9 cellular contexts compared by ENCODE assay signal in genomic region chr3:158105124-158105709, GRCh38. TPM values are rescaled to one million over a fixed set of nuclear protein-coding genes. Genes with fewer than 3 reads are reported as not detected.
DNase-seq lines count a peak whose midpoint lies in the region; ATAC-seq, FAIRE-seq and TF ChIP-seq lines count a peak whose summit lies in the region.
"Had no signal": no experiment of that assay in that cellular context is flagged by ENCODE, and none has a peak within 500 bp of the region (broad histone marks: within the 10 kb centered on the region; RNA-seq: fewer than 3 reads in every experiment).

No MANE protein-coding gene starts in this region.

- no peaks in the 10 kb centered on the region for H3K79me1 ChIP-seq in H1 (ENCODE audit: low read depth, low read length)

- TF ChIP-seq EP300 in H1 (IDR thresholded peaks at IDR 0.05; ENCODE audit: borderline replicate concordance in 1 of 2, low read depth in 2 of 2, low read length in 2 of 2), result no peak

- ATAC-seq in HG03442 (IDR thresholded peaks at IDR 0.05; ENCODE audit: unreplicated experiment), result no peak

- H2AFZ ChIP-seq in OCI-LY1 (ENCODE audit: low read length) (no peak overlapping the region), H1 (ENCODE audit: low read length) (no peak overlapping the region; the same call in 1 of the 2 replicates)

- H3K36me3 ChIP-seq in OCI-LY1 (ENCODE audit: insufficient read depth, low read length), result no peaks in the 10 kb centered on the region
- H3K36me3 ChIP-seq in H1 (ENCODE audit: control insufficient read depth in 2 of 4, insufficient read depth in 4 of 4, low read length in 3 of 4), result no peaks in the 10 kb centered on the region
- H3K36me3 ChIP-seq in neutrophil, result no peaks in the 10 kb centered on the region

- H3K79me2 ChIP-seq in OCI-LY1 (ENCODE audit: insufficient read depth, low read length), result no peaks in the 10 kb centered on the region
- no peaks in the 10 kb centered on the region for H3K79me2 ChIP-seq in H1 (ENCODE audit: control insufficient read depth in 1 of 2, insufficient read depth in 2 of 2, low read length in 2 of 2)

- 2% methylated on average over 24 of the region's 39 CpGs; no CpG with 5 or more reads in 1 of the 2 experiments for WGBS in H1 (ENCODE audit: extremely low coverage in 1 of 2, insufficient coverage in 1 of 2, insufficient read length in 1 of 2, insufficient replicate concordance in 2 of 2, low coverage in 1 of 2, low lambda C conversion rate in 2 of 2, missing lambda C conversion rate in 1 of 2), 2 experiments

- TF ChIP-seq CTCF in OCI-LY1 (IDR thresholded peaks at IDR 0.05; ENCODE audit: low read length), result no peak
- TF ChIP-seq CTCF in H1 (IDR thresholded peaks at IDR 0.05; ENCODE audit: control extremely low read depth in 1 of 3, insufficient read depth in 1 of 3, low read depth in 1 of 3, low read length in 3 of 3), result no peak
- no peak for TF ChIP-seq CTCF in neutrophil (IDR thresholded peaks at IDR 0.05)

- TF ChIP-seq POLR2A in H1 (IDR thresholded peaks at IDR 0.05; ENCODE audit: control extremely low read depth in 1 of 2, low read depth in 2 of 2, low read length in 2 of 2), result no peak

- H3K27me3 ChIP-seq in OCI-LY1 (ENCODE audit: insufficient read depth, low read length) (peaks cover 5% of the 10 kb centered on the region; the same call in 1 of the 2 replicates), H1 (replicated peaks in 1 of 4; ENCODE audit: control insufficient read depth in 3 of 4, extremely low read depth in 1 of 4, insufficient read depth in 3 of 4, low read length in 3 of 4) (peaks cover 64 to 92% (median 82%) of the 10 kb centered on the region in 4 experiments), neutrophil (peaks cover 95% of the 10 kb centered on the region)

- no peak overlapping the region for H2BK12ac ChIP-seq in H1 (ENCODE audit: low read depth, low read length)

- H2BK20ac ChIP-seq in H1 (ENCODE audit: low read length), result no peak overlapping the region

- H3K4me2 ChIP-seq in OCI-LY1 (ENCODE audit: low read length) (peak overlapping the region; percentile 88), H1 (ENCODE audit: insufficient read depth in 1 of 2, low read depth in 2 of 2, low read length in 2 of 2) (peak overlapping the region; percentile 84 to 99)

- no peak overlapping the region for H4K5ac ChIP-seq in H1 (ENCODE audit: insufficient read length, low read depth, low read length)

- H3K14ac ChIP-seq in H1 (ENCODE audit: insufficient read length), result no peak overlapping the region

- no peak for TF ChIP-seq RAD21 in H1 (IDR thresholded peaks at IDR 0.05 in 1 of 2, conservative IDR thresholded peaks at IDR 0.05 in 1 of 2; ENCODE audit: low read depth in 2 of 2, low read length in 2 of 2)

- no peaks in the 10 kb centered on the region for H3K9me2 ChIP-seq in OCI-LY1 (ENCODE audit: low read depth, low read length)

- H3K4me3 ChIP-seq in OCI-LY1 (ENCODE audit: low read depth, low read length, poor library complexity, severe bottlenecking) (peak overlapping the region; percentile 73), H1 (ENCODE audit: extremely low read depth in 1 of 4, insufficient read depth in 2 of 4, low read depth in 3 of 4, low read length in 4 of 4) (peak overlapping the region; percentile 34 to 78 (median 44)), neutrophil (ENCODE audit: low read depth in 1 of 2, low read length in 1 of 2) (peak overlapping the region; percentile 44 to 58)

- no peak overlapping the region for H3K56ac ChIP-seq in H1 (replicated peaks; ENCODE audit: insufficient read length, low read depth, low read length)

- no peak overlapping the region for H3K27ac ChIP-seq in OCI-LY1 (ENCODE audit: low read depth, low read length, poor library complexity, severe bottlenecking)
- H3K27ac ChIP-seq in H1 (ENCODE audit: low read depth, low read length), result no peak overlapping the region
- no peak overlapping the region for H3K27ac ChIP-seq in neutrophil

- no peak overlapping the region for H2BK120ac ChIP-seq in H1 (replicated peaks; ENCODE audit: low read depth, low read length)

- no peak overlapping the region for H4K91ac ChIP-seq in H1 (replicated peaks; ENCODE audit: insufficient read length, low read length)

- H4K20me1 ChIP-seq in OCI-LY1 (ENCODE audit: insufficient read depth, low read length), result no peaks in the 10 kb centered on the region
- peaks cover 2 to 15% of the 10 kb centered on the region in 2 experiments for H4K20me1 ChIP-seq in H1 (replicated peaks in 1 of 2; ENCODE audit: control insufficient read depth in 1 of 2, insufficient read depth in 2 of 2, low read length in 2 of 2)

- H3K18ac ChIP-seq in H1 (ENCODE audit: extremely low read depth, low read length), result no peak overlapping the region

- H2BK5ac ChIP-seq in H1 (ENCODE audit: low read depth, low read length), result no peak overlapping the region

- peak overlapping the region; percentile 43; the same call in 1 of the 2 replicates for H4K8ac ChIP-seq in H1 (ENCODE audit: extremely low read depth, insufficient read depth, low read length)

- FAIRE-seq in H1 (lab: Jason Lieb, UNC), result no peak

- peak in 2 of 3 experiments; percentile 67 to 80 for DNase-seq in NCI-H1417 (lab: John Stamatoyannopoulos, UW)
- no peak for DNase-seq in NCI-H1417 treated with DMSO at 0.1 percent for 48 hours (lab: John Stamatoyannopoulos, UW)
- peak in 1 of 2 experiments; percentile 79 for DNase-seq in H1 (ENCODE audit: low read depth in 1 of 2, low spot score in 2 of 2)
- no peak for DNase-seq in NCI-H2196 (lab: John Stamatoyannopoulos, UW; ENCODE audit: unreplicated experiment)
- DNase-seq in NCI-H2171 (lab: John Stamatoyannopoulos, UW), result no peak
- DNase-seq: DND-41 had no signal

- H3K4me1 ChIP-seq in OCI-LY1 (ENCODE audit: insufficient read depth, low read length, severe bottlenecking), result peaks cover 50% of the 10 kb centered on the region
- H3K4me1 ChIP-seq in H1 (replicated peaks in 1 of 4; ENCODE audit: control insufficient read depth in 3 of 4, insufficient read depth in 4 of 4, low read length in 3 of 4), result peaks cover 0 to 15% (median 13%) of the 10 kb centered on the region in 4 experiments; a peak in 6 of 7 replicates
- H3K4me1 ChIP-seq in neutrophil (ENCODE audit: control insufficient read depth in 1 of 2, insufficient read depth in 1 of 2, low read depth in 1 of 2, low read length in 1 of 2), result peaks cover 33 to 51% of the 10 kb centered on the region in 2 experiments

- POLR2A ChIA-PET in H1 (lab: Charles Lee; ENCODE audit: partially characterized antibody), result interaction anchor here (0.6 to 0.8 kb wide), 3 partner anchors 13 to 207 kb away, joined by 3 read pairs; no protein-coding TSS in a partner anchor

- peaks cover 29% of the 10 kb centered on the region; the same call in 1 of the 2 replicates for H3K23me2 ChIP-seq in H1 (ENCODE audit: low read depth, low read length)

- no peak overlapping the region for H2BK15ac ChIP-seq in H1 (ENCODE audit: low read length)

- no peak overlapping the region for H3K4ac ChIP-seq in H1 (replicated peaks; ENCODE audit: insufficient read length, low read depth, low read length)

- no peak overlapping the region for H3K23ac ChIP-seq in H1 (ENCODE audit: insufficient read length)

- CTCF ChIA-PET in H1 (lab: Charles Lee; ENCODE audit: partially characterized antibody), result interaction anchor here (0.6 to 1.9 kb wide), 5 partner anchors 11 to 617 kb away, joined by 3 to 7 read pairs (median 3); no protein-coding TSS in a partner anchor

- peak overlapping the region; percentile 60 for H3K9ac ChIP-seq in OCI-LY1 (ENCODE audit: low read length)
- H3K9ac ChIP-seq in H1 (replicated peaks in 1 of 4; ENCODE audit: extremely low read depth in 1 of 4, low read depth in 3 of 4, low read length in 3 of 4), result no peak overlapping the region

- H3K9me3 ChIP-seq in OCI-LY1 (ENCODE audit: low read length) (no peaks in the 10 kb centered on the region), H1 (ENCODE audit: insufficient read depth in 2 of 2, low read depth in 1 of 2, low read length in 1 of 2) (no peaks in the 10 kb centered on the region), neutrophil (no peaks in the 10 kb centered on the region)

- H2AK5ac ChIP-seq in H1 (ENCODE audit: low read depth, low read length), result no peak overlapping the region

- 0 out of 2 replicates have a peak, but pooled peaks cover 4% of the 10 kb centered on the region for H3F3A ChIP-seq in OCI-LY1 (ENCODE audit: insufficient read depth, low read length)

TF ChIP-seq in H1, 55 proteins besides CTCF, POLR2A, EP300 and RAD21:
- TF ChIP-seq KDM4A (IDR thresholded peaks at IDR 0.05; ENCODE audit: low read depth, low read length, severe bottlenecking), result peak; percentile 39
- peak; percentile 2 for TF ChIP-seq SUZ12 (IDR thresholded peaks at IDR 0.05; ENCODE audit: low read length)
- TF ChIP-seq, protein P1, sequence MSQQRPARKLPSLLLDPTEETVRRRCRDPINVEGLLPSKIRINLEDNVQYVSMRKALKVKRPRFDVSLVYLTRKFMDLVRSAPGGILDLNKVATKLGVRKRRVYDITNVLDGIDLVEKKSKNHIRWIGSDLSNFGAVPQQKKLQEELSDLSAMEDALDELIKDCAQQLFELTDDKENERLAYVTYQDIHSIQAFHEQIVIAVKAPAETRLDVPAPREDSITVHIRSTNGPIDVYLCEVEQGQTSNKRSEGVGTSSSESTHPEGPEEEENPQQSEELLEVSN (IDR thresholded peaks at IDR 0.05), result peak; percentile 48
- no peak for TF ChIP-seq NANOG (IDR thresholded peaks at IDR 0.05; ENCODE audit: insufficient read depth, low read depth, low read length, poor library complexity, severe bottlenecking)
- 0 out of 2 replicates have a peak, but pooled peaks have one; percentile 4 for TF ChIP-seq PHF8 (conservative IDR thresholded peaks at IDR 0.05; ENCODE audit: low read depth, low read length)
TF ChIP-seq in H1: peak in this region for 4.

RNA-seq across cellular contexts. Expression of gene SHOX2, which starts 1.0 kb away (rescaled TPM):
- 0.11 and 0.29 TPM in 2 replicates for total RNA-seq in H1 (2021; fragmentation: NEBNext Ultra II Directional; extraction: Animal tissue kit (Norgen Biotek cat#: 25700))
- 0.03 TPM in 2 replicates for polyA plus RNA-seq in H1 (2011; rRNA removed)
- 0.04 TPM for polyA plus RNA-seq in H1 (2011; cell fraction: cytosol; rRNA removed)
- 0.10 TPM for polyA plus RNA-seq in H1 (2011; cell fraction: nucleus; rRNA removed)
- polyA plus RNA-seq in H1 (2012, experiment 1 of 2), result 0.04 to 0.12 TPM (median 0.08 TPM) in 3 of 4 replicates, not detected in the other
- not detected for polyA plus RNA-seq in H1 (2012, experiment 2 of 2)
- polyA plus RNA-seq in H1 (2013, experiment 1 of 2), result 0.18 TPM
- polyA plus RNA-seq in H1 (2013, experiment 2 of 2), result 0.06 TPM
- polyA minus RNA-seq in H1 (2011; rRNA and poly(A)+ RNA removed), result 0.10 TPM in 1 of 2 replicates, not detected in the other
- not detected for polyA minus RNA-seq in H1 (2011; cell fraction: cytosol; rRNA and poly(A)+ RNA removed)
- polyA minus RNA-seq in H1 (2011; cell fraction: nucleus; rRNA and poly(A)+ RNA removed), result not detected

RNA-seq across cellular contexts. Expression of gene RSRC1, which starts 4.7 kb away (rescaled TPM):
- 27.9 and 29.5 TPM in 2 replicates for total RNA-seq in H1 (2021; fragmentation: NEBNext Ultra II Directional; extraction: Animal tissue kit (Norgen Biotek cat#: 25700))
- polyA plus RNA-seq in H1 (2011; rRNA removed), result 1.6 and 2.0 TPM in 2 replicates
- 5.4 TPM for polyA plus RNA-seq in H1 (2011; cell fraction: cytosol; rRNA removed)
- polyA plus RNA-seq in H1 (2011; cell fraction: nucleus; rRNA removed), result 4.0 TPM
- 18.4 to 20.9 TPM (median 19.2 TPM) in 4 replicates for polyA plus RNA-seq in H1 (2012, experiment 1 of 2)
- 1.1 TPM for polyA plus RNA-seq in H1 (2012, experiment 2 of 2)
- 23.7 TPM for polyA plus RNA-seq in H1 (2013, experiment 1 of 2)
- polyA plus RNA-seq in H1 (2013, experiment 2 of 2), result 22.1 TPM
- polyA minus RNA-seq in H1 (2011; rRNA and poly(A)+ RNA removed), result 8.3 and 15.4 TPM in 2 replicates
- polyA minus RNA-seq in H1 (2011; cell fraction: cytosol; rRNA and poly(A)+ RNA removed), result 10.4 TPM
- 28.0 TPM for polyA minus RNA-seq in H1 (2011; cell fraction: nucleus; rRNA and poly(A)+ RNA removed)

Comparison
In these comparisons a context has a peak if more than half of its experiments do, and no peak if none do; other contexts are left out.
1. DNase-seq: peak in NCI-H1417 (2 of 3); none in NCI-H1417 treated with DMSO at 0.1 percent for 48 hours (single experiment), NCI-H2196 (single experiment) and NCI-H2171 (single experiment).
2. Peak in every context shown above with its lines, with median percentiles within 50 percentile points of each other: H3K4me3 ChIP-seq.